In the genomic region with DNA sequence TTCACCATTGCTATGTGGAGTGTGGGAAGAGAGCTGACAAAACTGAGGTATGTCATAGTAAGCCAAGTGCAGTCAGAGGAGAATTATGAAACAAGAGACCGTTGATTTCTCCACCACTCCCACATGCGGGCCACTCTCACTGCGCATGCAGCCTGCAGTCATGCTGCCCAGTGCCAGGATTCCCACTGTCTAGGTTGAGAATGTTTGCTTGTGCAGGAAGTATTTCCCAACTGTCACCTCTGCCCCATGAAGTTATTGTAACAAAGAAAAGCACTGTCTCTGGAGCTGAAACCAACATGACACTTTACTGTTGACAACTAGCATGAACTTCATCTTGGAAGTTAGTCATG, we compare ENCODE assay signal across 14 cellular contexts. TPM values are rescaled to one million over a fixed set of nuclear protein-coding genes. Genes with fewer than 3 reads are reported as not detected.
DNase-seq lines count a peak whose midpoint lies in the region; ATAC-seq and TF ChIP-seq lines count a peak whose summit lies in the region.
"Had no signal": no experiment of that assay in that cellular context is flagged by ENCODE, and none has a peak within 500 bp of the region (broad histone marks: within the 10 kb centered on the region; RNA-seq: fewer than 3 reads in every experiment).

No MANE protein-coding gene starts in this region.

- peaks cover 14% of the 10 kb centered on the region for H3K36me3 Mint-ChIP-seq in osteocyte (ENCODE audit: unreplicated experiment)
- no peaks in the 10 kb centered on the region for H3K36me3 Mint-ChIP-seq in activated naive CD8-positive, alpha-beta T cell treated with anti-CD3 and anti-CD28 coated beads for 36 hours

- ATAC-seq in RWPE2 (ENCODE audit: low read depth) (peak; percentile 70), HG03159 (IDR thresholded peaks at IDR 0.05; ENCODE audit: unreplicated experiment) (no peak)
- ATAC-seq: naive thymus-derived CD4-positive, alpha-beta T cell had no signal

- no peak overlapping the region for H3K4me3 ChIP-seq in RWPE2 (ENCODE audit: severe bottlenecking)
- no peak overlapping the region for H3K4me3 ChIP-seq in fibroblast of pulmonary artery (replicated peaks; ENCODE audit: low read depth, low read length)

- H3K27me3 ChIP-seq in RWPE2 (ENCODE audit: insufficient read depth, poor library complexity, severe bottlenecking): no peaks in the 10 kb centered on the region

- H3K4me1 ChIP-seq in RWPE2 (ENCODE audit: insufficient read depth, poor library complexity, severe bottlenecking): peaks cover 10% of the 10 kb centered on the region

- H3K27ac Mint-ChIP-seq in osteocyte (ENCODE audit: unreplicated experiment): peak overlapping the region; percentile 68
- no peak overlapping the region for H3K27ac Mint-ChIP-seq in activated naive CD8-positive, alpha-beta T cell treated with anti-CD3 and anti-CD28 coated beads for 36 hours
- H3K27ac Mint-ChIP-seq: brain; naive thymus-derived CD4-positive, alpha-beta T cell had no signal

- peaks cover 3% of the 10 kb centered on the region for H3K9me3 ChIP-seq in RWPE2 (ENCODE audit: severe bottlenecking)

- H3K27me3 Mint-ChIP-seq in osteocyte (ENCODE audit: unreplicated experiment): peaks cover 17% of the 10 kb centered on the region
- peaks cover 9% of the 10 kb centered on the region for H3K27me3 Mint-ChIP-seq in activated naive CD8-positive, alpha-beta T cell treated with anti-CD3 and anti-CD28 coated beads for 36 hours

- no peak for TF ChIP-seq CTCF in RWPE2 (IDR thresholded peaks at IDR 0.05; ENCODE audit: poor library complexity, severe bottlenecking)
- no peak for TF ChIP-seq CTCF in fibroblast of pulmonary artery (IDR thresholded peaks at IDR 0.05; ENCODE audit: low read length, missing control alignments)
- no peak for TF ChIP-seq CTCF in osteocyte (IDR thresholded peaks at IDR 0.05)

- no peak overlapping the region for H3K4me3 Mint-ChIP-seq in osteocyte (ENCODE audit: unreplicated experiment)
- no peak overlapping the region for H3K4me3 Mint-ChIP-seq in activated naive CD8-positive, alpha-beta T cell treated with anti-CD3 and anti-CD28 coated beads for 36 hours
- H3K4me3 Mint-ChIP-seq: brain; naive thymus-derived CD4-positive, alpha-beta T cell had no signal

- H3K36me3 ChIP-seq in RWPE2 (ENCODE audit: low read depth): no peaks in the 10 kb centered on the region

- H3K4me1 Mint-ChIP-seq in osteocyte (ENCODE audit: unreplicated experiment): peaks cover 42% of the 10 kb centered on the region
- H3K4me1 Mint-ChIP-seq in activated naive CD8-positive, alpha-beta T cell treated with anti-CD3 and anti-CD28 coated beads for 36 hours: no peaks in the 10 kb centered on the region
- H3K4me1 Mint-ChIP-seq: naive thymus-derived CD4-positive, alpha-beta T cell had no signal

- H3K9me3 Mint-ChIP-seq in osteocyte (ENCODE audit: unreplicated experiment): no peaks in the 10 kb centered on the region
- peaks cover 5% of the 10 kb centered on the region for H3K9me3 Mint-ChIP-seq in activated naive CD8-positive, alpha-beta T cell treated with anti-CD3 and anti-CD28 coated beads for 36 hours

- DNase-seq in GM03348 (ENCODE audit: low spot score) (peak; percentile 29), RWPE2 (ENCODE audit: low spot score) (no peak), fibroblast of pulmonary artery (ENCODE audit: low read depth) (peak; percentile 83), osteocyte (ENCODE audit: extremely low spot score, unreplicated experiment) (no peak), NCI-H1417 (lab: John Stamatoyannopoulos, UW) (no peak)
- DNase-seq in activated CD4-positive, alpha-beta T cell treated with anti-CD3 and anti-CD28 coated beads, Interleukin-2, amount 50 U/mL, for 1 hour: no peak
- no peak for DNase-seq in activated naive CD8-positive, alpha-beta T cell treated with anti-CD3 and anti-CD28 coated beads for 36 hours
- DNase-seq: activated CD4-positive, alpha-beta T cell treated with anti-CD3 and anti-CD28 coated beads for 4 hours; naive thymus-derived CD4-positive, alpha-beta T cell; stimulated activated CD4-positive, alpha-beta T cell treated with anti-CD3 and anti-CD28 coated beads, Interleukin-12 subunit alpha, Interleukin-12 subunit beta, amount 100 ng/mL, for 4 hours had no signal

- H3K27ac ChIP-seq in RWPE2 (ENCODE audit: poor library complexity, severe bottlenecking): no peak overlapping the region

RNA-seq across cellular contexts. Expression of a gene that starts 18.7 kb away (rescaled TPM):
- 30.8 and 34.0 TPM in 2 replicates for total RNA-seq in osteocyte
- total RNA-seq in activated naive CD8-positive, alpha-beta T cell treated with anti-CD3 and anti-CD28 coated beads for 36 hours: 10 to 100 TPM; 46.3 to 47.5 TPM

RNA-seq across cellular contexts. Expression of a gene that starts 21.7 kb away (rescaled TPM):
- 27.7 and 29.1 TPM in 2 replicates for total RNA-seq in osteocyte
- total RNA-seq in activated naive CD8-positive, alpha-beta T cell treated with anti-CD3 and anti-CD28 coated beads for 36 hours: 10 to 100 TPM; 22.2 to 25.2 TPM

RNA-seq across cellular contexts. Expression of a gene that starts 52.9 kb away (rescaled TPM):
- total RNA-seq in osteocyte: not detected in 2 replicates
- under 1 TPM; 0.08 to 0.33 TPM for total RNA-seq in activated naive CD8-positive, alpha-beta T cell treated with anti-CD3 and anti-CD28 coated beads for 36 hours
- total RNA-seq: endothelial cell of umbilical vein; M059J; naive thymus-derived CD4-positive, alpha-beta T cell had no signal

Comparison
In these comparisons a context has a peak if more than half of its experiments do, and no peak if none do; other contexts are left out.
1. DNase-seq: peak in GM03348 (single experiment) and fibroblast of pulmonary artery (single experiment); none in RWPE2 (single experiment), osteocyte (single experiment), NCI-H1417 (0 of 3), activated CD4-positive, alpha-beta T cell treated with anti-CD3 and anti-CD28 coated beads, Interleukin-2, amount 50 U/mL, for 1 hour (single experiment) and activated naive CD8-positive, alpha-beta T cell treated with anti-CD3 and anti-CD28 coated beads for 36 hours (single experiment).